ENCODE assay signal across 8 cellular contexts in the genomic region with DNA sequence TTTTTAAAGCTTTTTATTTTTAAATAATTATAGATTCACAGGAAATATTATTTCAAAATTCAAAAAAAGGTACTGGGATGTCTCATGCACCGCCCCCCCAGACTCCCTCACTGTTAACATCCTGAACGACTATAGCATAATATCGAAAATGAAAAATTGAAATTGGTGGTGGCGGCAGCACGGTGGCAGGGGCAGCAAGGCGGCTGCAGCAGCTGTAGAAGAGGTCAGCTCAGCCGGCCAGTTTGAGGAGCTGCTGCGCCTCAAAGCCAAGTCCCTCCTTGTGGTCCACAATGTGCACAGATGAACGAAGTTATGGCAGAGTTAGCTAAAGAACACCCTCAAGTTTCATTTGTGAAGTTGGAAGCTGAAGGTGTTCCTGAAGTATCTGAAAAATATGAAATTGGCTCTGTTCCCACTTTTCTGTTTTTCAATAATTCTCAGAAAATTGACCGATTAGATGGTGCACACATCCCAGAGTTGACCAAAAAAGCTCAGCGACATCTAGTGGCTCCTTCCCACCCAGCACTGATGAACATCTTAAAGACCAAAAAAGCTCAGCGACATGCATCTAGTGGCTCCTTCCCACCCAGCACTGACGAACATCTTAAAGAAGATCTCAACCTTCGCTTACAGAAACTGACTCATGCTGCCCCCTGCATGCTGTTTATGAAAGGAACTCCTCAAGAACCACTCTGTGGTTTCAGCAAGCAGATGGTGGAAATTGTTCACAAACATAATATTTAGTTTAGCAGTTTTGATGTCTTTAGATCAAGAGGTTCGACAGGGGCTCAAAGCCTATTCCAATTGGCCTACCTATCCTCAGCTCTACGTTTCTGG.
DNase-seq lines count a peak whose midpoint lies in the region; ATAC-seq and TF ChIP-seq lines count a peak whose summit lies in the region.

No MANE protein-coding gene starts in this region.

- peaks cover 5% of the 10 kb centered on the region for H3K79me1 ChIP-seq in mesenchymal stem cell (replicated peaks; ENCODE audit: low read length, poor library complexity, severe bottlenecking)

- peak overlapping the region; percentile 69 for H3K9ac ChIP-seq in mesenchymal stem cell (ENCODE audit: low read length)

- H3K4me3 ChIP-seq in HFF-Myc (replicated peaks; ENCODE audit: low read depth, low read length) (no peak overlapping the region), mesenchymal stem cell (ENCODE audit: insufficient read depth in 1 of 2, low read depth in 1 of 2, low read length in 2 of 2) (no peak overlapping the region)

- H3K18ac ChIP-seq in mesenchymal stem cell (ENCODE audit: low read depth in 1 of 2, low read length in 2 of 2): peak overlapping the region in 1 of 2 experiments; percentile 48

- no peaks in the 10 kb centered on the region for H3K36me3 ChIP-seq in mesenchymal stem cell (ENCODE audit: control insufficient read depth in 1 of 2, insufficient read depth in 2 of 2, low read depth in 1 of 2, low read length in 2 of 2)

- 51% methylated on average over 15 of the region's 16 CpGs for WGBS in mesenchymal stem cell

- H2AFZ ChIP-seq in mesenchymal stem cell (ENCODE audit: low read depth, low read length): no peak overlapping the region

- H3K4ac ChIP-seq in mesenchymal stem cell (ENCODE audit: low read depth in 1 of 2, low read length in 2 of 2): peak overlapping the region in 1 of 2 experiments; percentile 82

- no peak overlapping the region for H2BK120ac ChIP-seq in mesenchymal stem cell (ENCODE audit: low read depth, low read length)

- peak; percentile 77 for TF ChIP-seq CTCF in HFF-Myc (IDR thresholded peaks at IDR 0.05; ENCODE audit: low read depth, low read length, missing control alignments)

- H4K91ac ChIP-seq in mesenchymal stem cell (ENCODE audit: low read length): no peak overlapping the region

- no peak overlapping the region for H2BK15ac ChIP-seq in mesenchymal stem cell (ENCODE audit: low read depth, poor library complexity, severe bottlenecking)

- peak; percentile 99 for ATAC-seq in stimulated activated effector memory CD8-positive, alpha-beta T cell treated with anti-CD3 and anti-CD28 coated beads, Interleukin-12 subunit alpha, Interleukin-12 subunit beta, amount 100 ng/mL, for 72 hours

- no peak overlapping the region for H3K27ac Mint-ChIP-seq in stimulated activated effector memory CD8-positive, alpha-beta T cell treated with anti-CD3 and anti-CD28 coated beads, Interleukin-12 subunit alpha, Interleukin-12 subunit beta, amount 100 ng/mL, for 72 hours

- H3K27me3 ChIP-seq in mesenchymal stem cell (ENCODE audit: control insufficient read depth in 1 of 2, insufficient read depth in 1 of 2, low read length in 2 of 2): no peaks in the 10 kb centered on the region

- no peak overlapping the region for H4K8ac ChIP-seq in mesenchymal stem cell (ENCODE audit: low read length)

- no peak overlapping the region for H3K14ac ChIP-seq in mesenchymal stem cell (ENCODE audit: low read length in 2 of 2)

- peaks cover 2% of the 10 kb centered on the region for H3K9me3 Mint-ChIP-seq in stimulated activated effector memory CD8-positive, alpha-beta T cell treated with anti-CD3 and anti-CD28 coated beads, Interleukin-12 subunit alpha, Interleukin-12 subunit beta, amount 100 ng/mL, for 72 hours

- H3K9me3 ChIP-seq in mesenchymal stem cell (ENCODE audit: control insufficient read depth, low read length): no peaks in the 10 kb centered on the region

- no peak overlapping the region for H3K27ac ChIP-seq in mesenchymal stem cell (ENCODE audit: low read length, poor library complexity, severe bottlenecking)

- peaks cover 12% of the 10 kb centered on the region for H3K4me1 Mint-ChIP-seq in stimulated activated effector memory CD8-positive, alpha-beta T cell treated with anti-CD3 and anti-CD28 coated beads, Interleukin-12 subunit alpha, Interleukin-12 subunit beta, amount 100 ng/mL, for 72 hours

- peaks cover 3% of the 10 kb centered on the region for H3K4me1 ChIP-seq in mesenchymal stem cell (ENCODE audit: control insufficient read depth, insufficient read depth, low read depth, low read length)

- no peaks in the 10 kb centered on the region for H3K36me3 Mint-ChIP-seq in stimulated activated effector memory CD8-positive, alpha-beta T cell treated with anti-CD3 and anti-CD28 coated beads, Interleukin-12 subunit alpha, Interleukin-12 subunit beta, amount 100 ng/mL, for 72 hours

- H3K4me3 Mint-ChIP-seq in stimulated activated effector memory CD8-positive, alpha-beta T cell treated with anti-CD3 and anti-CD28 coated beads, Interleukin-12 subunit alpha, Interleukin-12 subunit beta, amount 100 ng/mL, for 72 hours: no peak overlapping the region

- no peak overlapping the region for H2AK5ac ChIP-seq in mesenchymal stem cell (ENCODE audit: low read length, severe bottlenecking)

- no peak overlapping the region for H2BK5ac ChIP-seq in mesenchymal stem cell (ENCODE audit: low read depth, low read length, poor library complexity, severe bottlenecking)

- H3K23ac ChIP-seq in mesenchymal stem cell (ENCODE audit: low read length in 2 of 2): no peak overlapping the region

- peak; percentile 30 for DNase-seq in NCI-H1694 (lab: John Stamatoyannopoulos, UW)
- no peak for DNase-seq in NCI-H1694 treated with DMSO at 0.1 percent for 48 hours (lab: John Stamatoyannopoulos, UW)
- peak; percentile 88 for DNase-seq in HFF-Myc (ENCODE audit: extremely low read depth, low read depth)
- peak; percentile 91 for DNase-seq in NAMALWA (ENCODE audit: low spot score)
- DNase-seq in activated CD4-positive, alpha-beta T cell treated with anti-CD3 and anti-CD28 coated beads for 1 hour: peak; percentile 9
- DNase-seq in dermis microvascular lymphatic vessel endothelial cell (ENCODE audit: low read depth in 2 of 2): peak; percentile 14 to 88
- DNase-seq in mesenchymal stem cell: peak; percentile 93
- DNase-seq in stimulated activated effector memory CD8-positive, alpha-beta T cell treated with anti-CD3 and anti-CD28 coated beads, Interleukin-12 subunit alpha, Interleukin-12 subunit beta, amount 100 ng/mL, for 72 hours (ENCODE audit: low spot score in 2 of 2): peak; percentile 11 to 62

- H2BK12ac ChIP-seq in mesenchymal stem cell (ENCODE audit: low read length in 2 of 2): peak overlapping the region in 1 of 2 experiments; percentile 42

- H3K4me2 ChIP-seq in mesenchymal stem cell (ENCODE audit: low read length, poor library complexity, severe bottlenecking): no peak overlapping the region
